Comparison of ENCODE assay signal across 8 cellular contexts in the genomic region with DNA sequence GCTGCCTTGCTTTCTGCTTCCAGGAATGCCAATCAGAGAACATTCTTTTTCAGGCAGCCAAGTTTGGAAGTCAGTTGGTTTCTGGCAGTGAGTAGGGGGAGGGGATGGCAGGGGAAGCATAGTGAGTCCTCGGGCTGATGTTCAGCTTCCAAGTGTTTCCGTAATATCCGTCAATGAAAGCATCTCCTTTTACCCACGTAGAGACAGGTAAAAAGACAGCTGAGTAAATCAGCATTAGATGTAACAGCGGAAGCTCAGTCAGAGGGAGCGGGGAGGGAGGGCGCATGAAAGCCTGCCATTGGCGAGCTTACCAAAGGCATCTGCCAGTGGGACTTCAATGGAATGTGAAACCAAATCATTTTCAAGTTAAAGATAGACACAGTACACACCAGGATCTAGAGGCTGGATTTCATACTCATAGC.
DNase-seq lines count a peak whose midpoint lies in the region; ATAC-seq and TF ChIP-seq lines count a peak whose summit lies in the region.

No MANE protein-coding gene starts in this region.

- no peak overlapping the region for H3K27ac Mint-ChIP-seq in stimulated activated naive B cell treated with anti-CD40 and anti-IgM and Interleukin-4, amounts not matched to agents 10 μg/mL and 1 μg/mL and 100 μg/mL, for 72 hours
- no peak overlapping the region for H3K27ac Mint-ChIP-seq in activated naive CD4-positive, alpha-beta T cell treated with anti-CD3 and anti-CD28 coated beads, Interleukin-2, amount 10 ng/mL, durations not matched to agents 7 days and 5 days

- H3K27ac ChIP-seq in ascending aorta (peak overlapping the region; percentile 67 to 76), left ventricle myocardium inferior (replicated peaks) (peak overlapping the region; percentile 84)

- DNase-seq in ascending aorta (ENCODE audit: low spot score in 2 of 2): peak in 1 of 2 donors; percentile 78
- peak; percentile 53 for DNase-seq in left ventricle myocardium inferior
- DNase-seq in pons (ENCODE audit: low spot score): peak; percentile 70
- DNase-seq in stimulated activated naive B cell treated with anti-CD40 and anti-IgM and Interleukin-4, amounts not matched to agents 10 μg/mL and 1 μg/mL and 100 μg/mL, for 72 hours: no peak
- DNase-seq in COLO829 (ENCODE audit: low spot score): no peak
- no peak for DNase-seq in NCI-H1417 treated with DMSO at 0.1 percent for 48 hours (lab: John Stamatoyannopoulos, UW)
- no peak for DNase-seq in activated naive CD4-positive, alpha-beta T cell treated with anti-CD3 and anti-CD28 coated beads, Interleukin-2, amount 10 ng/mL, durations not matched to agents 7 days and 5 days

- no peaks in the 10 kb centered on the region for H3K27me3 ChIP-seq in ascending aorta
- no peaks in the 10 kb centered on the region for H3K27me3 ChIP-seq in left ventricle myocardium inferior (ENCODE audit: low read depth)

- peaks cover 22% of the 10 kb centered on the region for H3K4me1 ChIP-seq in ES-I3 (ENCODE audit: insufficient read depth, low read length)
- H3K4me1 ChIP-seq in ascending aorta: peaks cover 0 to 13% of the 10 kb centered on the region in 2 donors
- H3K4me1 ChIP-seq in left ventricle myocardium inferior: peaks cover 65% of the 10 kb centered on the region

- CTCF ChIA-PET in activated naive CD4-positive, alpha-beta T cell treated with anti-CD3 and anti-CD28 coated beads, Interleukin-2, amount 10 ng/mL, durations not matched to agents 7 days and 5 days (lab: Charles Lee): no interaction called here

- intact Hi-C loops in ascending aorta (cut with DNase I): loop anchor here (1.0 to 5.0 kb wide), 4 partner anchors 66 to 242 kb away; no protein-coding TSS in a partner anchor
- intact Hi-C loops in left ventricle myocardium inferior (cut with micrococcal nuclease): no loop called here

- H3K9me3 Mint-ChIP-seq in stimulated activated naive B cell treated with anti-CD40 and anti-IgM and Interleukin-4, amounts not matched to agents 10 μg/mL and 1 μg/mL and 100 μg/mL, for 72 hours: peaks cover 0 to 2% of the 10 kb centered on the region in 2 donors
- no peaks in the 10 kb centered on the region for H3K9me3 Mint-ChIP-seq in activated naive CD4-positive, alpha-beta T cell treated with anti-CD3 and anti-CD28 coated beads, Interleukin-2, amount 10 ng/mL, durations not matched to agents 7 days and 5 days

- no peak for ATAC-seq in stimulated activated naive B cell treated with anti-CD40 and anti-IgM and Interleukin-4, amounts not matched to agents 10 μg/mL and 1 μg/mL and 100 μg/mL, for 72 hours (replicated peaks)

- H3K36me3 Mint-ChIP-seq in stimulated activated naive B cell treated with anti-CD40 and anti-IgM and Interleukin-4, amounts not matched to agents 10 μg/mL and 1 μg/mL and 100 μg/mL, for 72 hours: no peaks in the 10 kb centered on the region
- no peaks in the 10 kb centered on the region for H3K36me3 Mint-ChIP-seq in activated naive CD4-positive, alpha-beta T cell treated with anti-CD3 and anti-CD28 coated beads, Interleukin-2, amount 10 ng/mL, durations not matched to agents 7 days and 5 days

- TF ChIP-seq CTCF in ascending aorta (IDR thresholded peaks at IDR 0.05): no peak
- TF ChIP-seq CTCF in left ventricle myocardium inferior (IDR thresholded peaks at IDR 0.05; ENCODE audit: borderline replicate concordance): no peak

- no peak overlapping the region for H3K4me3 Mint-ChIP-seq in stimulated activated naive B cell treated with anti-CD40 and anti-IgM and Interleukin-4, amounts not matched to agents 10 μg/mL and 1 μg/mL and 100 μg/mL, for 72 hours
- no peak overlapping the region for H3K4me3 Mint-ChIP-seq in activated naive CD4-positive, alpha-beta T cell treated with anti-CD3 and anti-CD28 coated beads, Interleukin-2, amount 10 ng/mL, durations not matched to agents 7 days and 5 days

- no peaks in the 10 kb centered on the region for H3K36me3 ChIP-seq in ES-I3 (ENCODE audit: insufficient read depth, low read length)
- H3K36me3 ChIP-seq in ascending aorta: no peaks in the 10 kb centered on the region
- no peaks in the 10 kb centered on the region for H3K36me3 ChIP-seq in left ventricle myocardium inferior

- H3K9ac ChIP-seq in ES-I3 (ENCODE audit: low read depth, low read length): peak overlapping the region; percentile 34; the same call in 1 of the 2 replicates

- no peaks in the 10 kb centered on the region for H3K9me3 ChIP-seq in ES-I3 (ENCODE audit: control insufficient read depth, insufficient read depth, low read length)
- H3K9me3 ChIP-seq in ascending aorta: no peaks in the 10 kb centered on the region
- no peaks in the 10 kb centered on the region for H3K9me3 ChIP-seq in left ventricle myocardium inferior (replicated peaks)

- peak overlapping the region; percentile 42 to 67 for H3K4me3 ChIP-seq in ascending aorta
- H3K4me3 ChIP-seq in left ventricle myocardium inferior: peak overlapping the region; percentile 64

- no peaks in the 10 kb centered on the region for H3K4me1 Mint-ChIP-seq in stimulated activated naive B cell treated with anti-CD40 and anti-IgM and Interleukin-4, amounts not matched to agents 10 μg/mL and 1 μg/mL and 100 μg/mL, for 72 hours
- no peaks in the 10 kb centered on the region for H3K4me1 Mint-ChIP-seq in activated naive CD4-positive, alpha-beta T cell treated with anti-CD3 and anti-CD28 coated beads, Interleukin-2, amount 10 ng/mL, durations not matched to agents 7 days and 5 days

- H3K27me3 Mint-ChIP-seq in stimulated activated naive B cell treated with anti-CD40 and anti-IgM and Interleukin-4, amounts not matched to agents 10 μg/mL and 1 μg/mL and 100 μg/mL, for 72 hours: no peaks in the 10 kb centered on the region
- no peaks in the 10 kb centered on the region for H3K27me3 Mint-ChIP-seq in activated naive CD4-positive, alpha-beta T cell treated with anti-CD3 and anti-CD28 coated beads, Interleukin-2, amount 10 ng/mL, durations not matched to agents 7 days and 5 days

Comparison
In these comparisons a context has a peak if more than half of its experiments do, and no peak if none do; other contexts are left out.
1. DNase-seq: peak in left ventricle myocardium inferior (single experiment) and pons (single experiment); none in stimulated activated naive B cell treated with anti-CD40 and anti-IgM and Interleukin-4, amounts not matched to agents 10 μg/mL and 1 μg/mL and 100 μg/mL, for 72 hours (single experiment), COLO829 (single experiment), NCI-H1417 treated with DMSO at 0.1 percent for 48 hours (single experiment) and activated naive CD4-positive, alpha-beta T cell treated with anti-CD3 and anti-CD28 coated beads, Interleukin-2, amount 10 ng/mL, durations not matched to agents 7 days and 5 days (single experiment).